Comparison of ENCODE assay signal across 8 cellular contexts in the genomic region with DNA sequence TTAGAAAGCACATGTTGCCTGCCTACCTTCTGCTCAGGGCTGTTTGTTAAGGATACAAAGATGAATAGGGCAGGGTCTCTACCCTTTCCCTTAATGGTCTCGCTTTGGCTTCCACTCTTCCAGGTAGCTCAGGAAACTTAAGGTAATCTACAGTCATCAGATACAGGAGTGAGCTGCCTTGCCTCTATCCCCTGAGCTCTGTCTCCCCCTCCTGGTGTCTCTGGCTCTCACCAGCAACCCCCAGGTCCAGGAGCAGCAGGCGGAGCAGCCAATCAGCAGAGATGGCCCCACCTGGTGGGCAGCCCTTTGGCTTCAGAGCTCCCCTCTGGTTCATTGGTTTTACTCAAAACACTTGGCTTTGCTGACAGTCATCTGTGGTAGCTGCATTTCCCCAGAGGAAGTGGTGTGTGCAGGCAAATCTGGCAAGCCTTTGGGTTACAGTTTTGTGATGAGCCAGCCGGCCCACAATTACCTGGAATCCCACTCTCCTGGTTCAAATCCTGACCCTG. TPM values are rescaled to one million over a fixed set of nuclear protein-coding genes. Genes with fewer than 3 reads are reported as not detected.
A peak's percentile ranks its signal among the peaks of the same experiment; 100 is the strongest.
DNase-seq lines count a peak whose midpoint lies in the region; ATAC-seq, FAIRE-seq and TF ChIP-seq lines count a peak whose summit lies in the region.

No MANE protein-coding gene starts in this region.

- no peak overlapping the region for H2AFZ ChIP-seq in HepG2 (ENCODE audit: low read length)

- no peaks in the 10 kb centered on the region for H3K9me3 Mint-ChIP-seq in activated CD4-positive, alpha-beta T cell treated with anti-CD3 and anti-CD28 coated beads for 36 hours (ENCODE audit: low read depth)
- H3K9me3 Mint-ChIP-seq in chondrocyte (ENCODE audit: low read depth) = no peaks in the 10 kb centered on the region

- ATAC-seq in GM19324 (IDR thresholded peaks at IDR 0.05; ENCODE audit: low FRiP score, unreplicated experiment) = peak; percentile 95
- peak; percentile 97 for ATAC-seq in HG03354 (IDR thresholded peaks at IDR 0.05; ENCODE audit: poor library complexity, severe bottlenecking, unreplicated experiment)
- ATAC-seq in activated CD4-positive, alpha-beta T cell treated with anti-CD3 and anti-CD28 coated beads for 36 hours = peak; percentile 96
- ATAC-seq in HepG2 = peak; percentile 96

- CTCF ChIA-PET in activated CD4-positive, alpha-beta T cell treated with anti-CD3 and anti-CD28 coated beads for 36 hours (lab: Charles Lee) = interaction anchor here (0.6 to 13.0 kb wide), 70 partner anchors 9 to 767 kb away, joined by 3 to 447 read pairs (median 5); a partner anchor contains a TSS
- CTCF ChIA-PET in HepG2 (lab: Yijun Ruan, JAX; ENCODE audit: low intra/inter-chr PET ratio, low total read pairs) = interaction anchor here (2.6 to 3.2 kb wide), 4 partner anchors 80 to 187 kb away, joined by 13 to 30 read pairs (median 18); no protein-coding TSS in a partner anchor

- no peak overlapping the region for H3K4me2 ChIP-seq in HepG2 (ENCODE audit: low read depth, low read length)

- H3K27me3 Mint-ChIP-seq in activated CD4-positive, alpha-beta T cell treated with anti-CD3 and anti-CD28 coated beads for 36 hours = no peaks in the 10 kb centered on the region
- H3K27me3 Mint-ChIP-seq in chondrocyte (ENCODE audit: low read depth) = no peaks in the 10 kb centered on the region

- no TSS peak for BruUV-seq in HepG2 (replicated peaks; lab: Mats Ljungman, UMichigan)

- TF ChIP-seq POLR2A in HepG2 (IDR thresholded peaks at IDR 0.05; ENCODE audit: insufficient read depth in 1 of 2, low read depth in 2 of 2, low read length in 2 of 2) = no peak

- H3K36me3 Mint-ChIP-seq in activated CD4-positive, alpha-beta T cell treated with anti-CD3 and anti-CD28 coated beads for 36 hours (ENCODE audit: low read depth) = no peaks in the 10 kb centered on the region
- no peaks in the 10 kb centered on the region for H3K36me3 Mint-ChIP-seq in chondrocyte (ENCODE audit: low read depth)

- FAIRE-seq in HepG2 (lab: Jason Lieb, UNC) = peak; percentile 84

- peaks cover 43% of the 10 kb centered on the region for H3K4me1 ChIP-seq in HepG2 (ENCODE audit: insufficient read depth, low read length)

- no peaks in the 10 kb centered on the region for H3K9me3 ChIP-seq in HepG2 (ENCODE audit: low read length)

- H3K27me3 ChIP-seq in HepG2 (ENCODE audit: control insufficient read depth in 1 of 2, insufficient read depth in 2 of 2, low read length in 2 of 2) = no peaks in the 10 kb centered on the region

- TF ChIP-seq CTCF in C4-2B (conservative IDR thresholded peaks at IDR 0.05) (peak; percentile 89), chondrocyte (IDR thresholded peaks at IDR 0.05) (peak; percentile 96), HepG2 (CRISPR knock-in tag; IDR thresholded peaks at IDR 0.05) (peak; percentile 97)

- H3K4me1 Mint-ChIP-seq in activated CD4-positive, alpha-beta T cell treated with anti-CD3 and anti-CD28 coated beads for 36 hours = peaks cover 13% of the 10 kb centered on the region
- H3K4me1 Mint-ChIP-seq in chondrocyte (ENCODE audit: low read depth) = peaks cover 6% of the 10 kb centered on the region

- H3K27ac Mint-ChIP-seq in activated CD4-positive, alpha-beta T cell treated with anti-CD3 and anti-CD28 coated beads for 36 hours = no peak overlapping the region
- no peak overlapping the region for H3K27ac Mint-ChIP-seq in chondrocyte (ENCODE audit: unreplicated experiment)

- H3K79me2 ChIP-seq in HepG2 (ENCODE audit: insufficient read depth, low read length) = no peaks in the 10 kb centered on the region

- H3K4me3 Mint-ChIP-seq in activated CD4-positive, alpha-beta T cell treated with anti-CD3 and anti-CD28 coated beads for 36 hours = no peak overlapping the region
- H3K4me3 Mint-ChIP-seq in chondrocyte (ENCODE audit: unreplicated experiment) = no peak overlapping the region

- POLR2A ChIA-PET in activated CD4-positive, alpha-beta T cell treated with anti-CD3 and anti-CD28 coated beads for 36 hours (lab: Charles Lee) = interaction anchor here (0.6 to 1.5 kb wide), 8 partner anchors 26 to 146 kb away, joined by 3 to 6 read pairs (median 3); a partner anchor contains a TSS
- POLR2A ChIA-PET in HepG2 (lab: Yijun Ruan, JAX) = interaction anchor here (1.0 kb wide), 2 partner anchors 162 to 181 kb away, joined by 3 to 5 read pairs; a partner anchor contains a TSS

- 22% methylated on average over 3 of the region's 3 CpGs for WGBS in HepG2 (ENCODE audit: low lambda C conversion rate)

- H4K20me1 ChIP-seq in HepG2 (ENCODE audit: insufficient read depth, low read length) = no peaks in the 10 kb centered on the region

- H3K36me3 ChIP-seq in HepG2 (replicated peaks in 1 of 2; ENCODE audit: control insufficient read depth in 1 of 2, insufficient read depth in 2 of 2, low read length in 2 of 2) = no peaks in the 10 kb centered on the region

- H3K27ac ChIP-seq in C4-2B (no peak overlapping the region), HepG2 (ENCODE audit: extremely low read length, insufficient read depth, low read length) (no peak overlapping the region)

- peak; percentile 95 for TF ChIP-seq RAD21 in HepG2 (CRISPR knock-in tag; IDR thresholded peaks at IDR 0.05)

- TF ChIP-seq EP300 in HepG2 (IDR thresholded peaks at IDR 0.05; ENCODE audit: low read depth in 2 of 2, low read length in 2 of 2) (no peak), HepG2 (CRISPR knock-in tag; IDR thresholded peaks at IDR 0.05; ENCODE audit: borderline replicate concordance) (no peak)

- in situ Hi-C loops in HepG2 (cut with HindIII; ENCODE audit: extremely low pct_ligation_motif_present, low pct_unique_long_range_greater_than_20kb) = loop anchor here (5.0 kb wide), 2 partner anchors 96 to 161 kb away; a partner anchor contains a TSS

- DNase-seq in NCI-H510A treated with DMSO at 0.1 percent for 48 hours (lab: John Stamatoyannopoulos, UW) (peak; percentile 85), chondrocyte (ENCODE audit: low spot score) (no peak), HepG2 (ENCODE audit: low spot score) (peak; percentile 74)
- peak; percentile 90 for DNase-seq in activated CD4-positive, alpha-beta T cell treated with anti-CD3 and anti-CD28 coated beads for 36 hours
- DNase-seq in stimulated activated CD4-positive, alpha-beta T cell treated with anti-CD3 and anti-CD28 coated beads, TNF-alpha, amount 100 ng/mL, for 24 hours (ENCODE audit: low read depth in 3 of 3) = peak; percentile 58 to 78 (median 73)

- intact Hi-C loops in activated CD4-positive, alpha-beta T cell treated with anti-CD3 and anti-CD28 coated beads for 36 hours (cut with DNase I, micrococcal nuclease) = loop anchor here (1.0 to 5.0 kb wide), 6 partner anchors 80 to 766 kb away; no protein-coding TSS in a partner anchor
- intact Hi-C loops in HepG2 (cut with micrococcal nuclease; ENCODE audit: unreplicated experiment) = loop anchor here (1.0 to 5.0 kb wide), 4 partner anchors 80 to 181 kb away; a partner anchor contains a TSS

- H3K4me3 ChIP-seq in HepG2 (replicated peaks in 1 of 3; ENCODE audit: insufficient read depth in 1 of 3, low read depth in 2 of 3, low read length in 3 of 3) = no peak overlapping the region

- no peak overlapping the region for H3K9ac ChIP-seq in HepG2 (ENCODE audit: insufficient read depth, low read depth, low read length)

RNA-seq across cellular contexts. Expression of a gene that starts 8.5 kb away (rescaled TPM):
- under 1 TPM; 0.14 to 0.16 TPM for total RNA-seq in activated CD4-positive, alpha-beta T cell treated with anti-CD3 and anti-CD28 coated beads for 36 hours
- 0.12 TPM in 1 of 3 replicates, not detected in the others for total RNA-seq in chondrocyte
- not detected in 2 replicates for total RNA-seq in HepG2 (2016; rRNA removed; fragmentation: Illumina TruSeq; extraction: Trizol)
- not detected in 2 replicates for total RNA-seq in HepG2 (2016; cell fraction: cytosol; rRNA removed; fragmentation: Illumina TruSeq; extraction: Trizol; ENCODE audit: low read depth)
- total RNA-seq in HepG2 (2016; cell fraction: insoluble cytoplasmic fraction; rRNA removed; fragmentation: Illumina TruSeq; extraction: Trizol) = not detected in 2 replicates
- total RNA-seq in HepG2 (2016; cell fraction: membrane; rRNA removed; fragmentation: Illumina TruSeq; extraction: Trizol) = not detected in 2 replicates
- total RNA-seq in HepG2 (2016; cell fraction: nucleus; rRNA removed; fragmentation: Illumina TruSeq; extraction: Trizol) = not detected in 2 replicates
- polyA plus RNA-seq in HepG2 (2011; rRNA removed) = not detected in 2 replicates
- 0.01 TPM in 1 of 2 replicates, not detected in the other for polyA plus RNA-seq in HepG2 (2011; cell fraction: cytosol; rRNA removed)
- polyA plus RNA-seq in HepG2 (2011; cell fraction: nucleus; rRNA removed) = not detected in 2 replicates
- not detected in 2 replicates for polyA plus RNA-seq in HepG2 (2012)
- not detected in 2 replicates for polyA plus RNA-seq in HepG2 (2016; cell fraction: cytosol; fragmentation: Illumina TruSeq; extraction: Trizol; ENCODE audit: low read depth)
- polyA plus RNA-seq in HepG2 (2016; cell fraction: insoluble cytoplasmic fraction; fragmentation: Illumina TruSeq; extraction: Trizol; ENCODE audit: low read depth) = not detected in 2 replicates
- polyA plus RNA-seq in HepG2 (2016; cell fraction: membrane; fragmentation: Illumina TruSeq; extraction: Trizol; ENCODE audit: low read depth) = not detected in 2 replicates
- polyA plus RNA-seq in HepG2 (2016; cell fraction: nucleus; fragmentation: Illumina TruSeq; extraction: Trizol; ENCODE audit: insufficient read depth, low read depth) = not detected in 2 replicates
- polyA minus RNA-seq in HepG2 (2011; rRNA and poly(A)+ RNA removed; ENCODE audit: low replicate concordance) = 0.14 TPM in 1 of 2 replicates, not detected in the other
- polyA minus RNA-seq in HepG2 (2011; cell fraction: cytosol; rRNA and poly(A)+ RNA removed) = not detected in 2 replicates
- polyA minus RNA-seq in HepG2 (2011; cell fraction: nucleus; rRNA and poly(A)+ RNA removed) = not detected in 2 replicates

RNA-seq across cellular contexts. Expression of a gene that starts 41.2 kb away (rescaled TPM):
- total RNA-seq in activated CD4-positive, alpha-beta T cell treated with anti-CD3 and anti-CD28 coated beads for 36 hours = under 1 TPM; 0.75 to 0.77 TPM
- total RNA-seq in chondrocyte (not detected in 3 replicates), HepG2 (2016; rRNA removed; fragmentation: Illumina TruSeq; extraction: Trizol) (not detected in 2 replicates)
- not detected in 2 replicates for total RNA-seq in HepG2 (2016; cell fraction: cytosol; rRNA removed; fragmentation: Illumina TruSeq; extraction: Trizol; ENCODE audit: low read depth)
- total RNA-seq in HepG2 (2016; cell fraction: insoluble cytoplasmic fraction; rRNA removed; fragmentation: Illumina TruSeq; extraction: Trizol) = not detected in 2 replicates
- total RNA-seq in HepG2 (2016; cell fraction: membrane; rRNA removed; fragmentation: Illumina TruSeq; extraction: Trizol) = not detected in 2 replicates
- total RNA-seq in HepG2 (2016; cell fraction: nucleus; rRNA removed; fragmentation: Illumina TruSeq; extraction: Trizol) = not detected in 2 replicates
- polyA plus RNA-seq in HepG2 (2011; rRNA removed) = not detected in 2 replicates
- polyA plus RNA-seq in HepG2 (2011; cell fraction: cytosol; rRNA removed) = not detected in 2 replicates
- polyA plus RNA-seq in HepG2 (2011; cell fraction: nucleus; rRNA removed) = not detected in 2 replicates
- polyA plus RNA-seq in HepG2 (2012) = not detected in 2 replicates
- not detected in 2 replicates for polyA plus RNA-seq in HepG2 (2016; cell fraction: cytosol; fragmentation: Illumina TruSeq; extraction: Trizol; ENCODE audit: low read depth)
- polyA plus RNA-seq in HepG2 (2016; cell fraction: insoluble cytoplasmic fraction; fragmentation: Illumina TruSeq; extraction: Trizol; ENCODE audit: low read depth) = not detected in 2 replicates
- not detected in 2 replicates for polyA plus RNA-seq in HepG2 (2016; cell fraction: membrane; fragmentation: Illumina TruSeq; extraction: Trizol; ENCODE audit: low read depth)
- not detected in 2 replicates for polyA plus RNA-seq in HepG2 (2016; cell fraction: nucleus; fragmentation: Illumina TruSeq; extraction: Trizol; ENCODE audit: insufficient read depth, low read depth)
- polyA minus RNA-seq in HepG2 (2011; rRNA and poly(A)+ RNA removed; ENCODE audit: low replicate concordance) = not detected in 2 replicates
- not detected in 2 replicates for polyA minus RNA-seq in HepG2 (2011; cell fraction: cytosol; rRNA and poly(A)+ RNA removed)
- polyA minus RNA-seq in HepG2 (2011; cell fraction: nucleus; rRNA and poly(A)+ RNA removed) = not detected in 2 replicates
